ENCODE assay signal across 1 cellular context in genomic region chr17:4631836-4632582, GRCh38.
TF ChIP-seq lines count a peak whose summit lies in the region.

No MANE protein-coding gene starts in this region.

TF ChIP-seq in SK-N-SH, 30 proteins besides CTCF, POLR2A, EP300 and RAD21:
- TF ChIP-seq REST (IDR thresholded peaks at IDR 0.05; ENCODE audit: low read depth, low read length): no peak
- no peak for TF ChIP-seq NRF1 (IDR thresholded peaks at IDR 0.05; ENCODE audit: low read depth, low read length)
- no peak for TF ChIP-seq FOXJ3 (CRISPR knock-in tag; IDR thresholded peaks at IDR 0.05)
- no peak for TF ChIP-seq PBX3 (IDR thresholded peaks at IDR 0.05)
- no peak for TF ChIP-seq NFIC (IDR thresholded peaks at IDR 0.05; ENCODE audit: borderline replicate concordance)
TF ChIP-seq in SK-N-SH: peak in this region for 0.
